19 cellular contexts compared by ENCODE assay signal in genomic region chr1:64532646-64533045, GRCh38.
"Had no signal": no experiment of that assay in that cellular context is flagged by ENCODE, and none has a peak within 500 bp of the region (broad histone marks: within the 10 kb centered on the region; RNA-seq: fewer than 3 reads in every experiment).

No MANE protein-coding gene starts in this region.

- H3K4me3 Mint-ChIP-seq: activated naive CD8-positive, alpha-beta T cell treated with anti-CD3 and anti-CD28 coated beads for 36 hours; activated T-cell treated with anti-CD3 and anti-CD28 coated beads, Interleukin-2, amount 50 U/mL, for 4 hours; neural crest cell; stimulated activated effector memory CD8-positive, alpha-beta T cell treated with anti-CD3 and anti-CD28 coated beads, Interleukin-12 subunit alpha, Interleukin-12 subunit beta, amount 100 ng/mL, for 72 hours had no signal

- H3K36me3 Mint-ChIP-seq: stimulated activated effector memory CD8-positive, alpha-beta T cell treated with anti-CD3 and anti-CD28 coated beads, Interleukin-12 subunit alpha, Interleukin-12 subunit beta, amount 100 ng/mL, for 72 hours had no signal

- DNase-seq: activated CD4-positive, alpha-beta T cell treated with anti-CD3 and anti-CD28 coated beads, Interleukin-2, amount 50 U/mL, for 48 hours; activated CD8-positive, alpha-beta memory T cell treated with anti-CD3 and anti-CD28 coated beads, Interleukin-2, amount 50 U/mL, for 48 hours; activated naive CD4-positive, alpha-beta T cell treated with Interleukin-2 at 50 U/mL for 16 hours; activated naive CD8-positive, alpha-beta T cell treated with anti-CD3 and anti-CD28 coated beads for 36 hours; activated T-cell treated with anti-CD3 and anti-CD28 coated beads, Interleukin-2, amount 50 U/mL, for 4 hours; esophagus squamous epithelium; heart left ventricle; left ventricle myocardium superior; posterior cingulate gyrus; small intestine; stimulated activated CD4-positive, alpha-beta T cell treated with anti-CD3 and anti-CD28 coated beads, Interleukin-2, amount 100 ng/mL, for 24 hours; stomach; T-helper 9 cell had no signal

- H3K36me3 ChIP-seq: esophagus squamous epithelium, heart left ventricle, stomach, suprapubic skin, tibial nerve had no signal

- H3K27me3 Mint-ChIP-seq: activated naive CD8-positive, alpha-beta T cell treated with anti-CD3 and anti-CD28 coated beads for 36 hours had no signal

- H3K27ac ChIP-seq: coronary artery, esophagus squamous epithelium, heart left ventricle, stomach, suprapubic skin, tibial nerve had no signal

- H3K4me3 ChIP-seq: coronary artery, esophagus squamous epithelium, heart left ventricle, stomach, suprapubic skin, tibial nerve had no signal

- ATAC-seq: activated T-cell treated with anti-CD3 and anti-CD28 coated beads, Interleukin-2, amount 50 U/mL, for 4 hours; heart left ventricle; left ventricle myocardium superior; sciatic nerve; stimulated activated effector memory CD8-positive, alpha-beta T cell treated with anti-CD3 and anti-CD28 coated beads, Interleukin-12 subunit alpha, Interleukin-12 subunit beta, amount 100 ng/mL, for 72 hours had no signal

- H3K9me3 ChIP-seq: esophagus squamous epithelium, stomach, suprapubic skin had no signal

- H3K27me3 ChIP-seq: esophagus squamous epithelium, heart left ventricle, stomach, suprapubic skin, tibial nerve had no signal

- H3K27ac Mint-ChIP-seq: activated naive CD8-positive, alpha-beta T cell treated with anti-CD3 and anti-CD28 coated beads for 36 hours; stimulated activated effector memory CD8-positive, alpha-beta T cell treated with anti-CD3 and anti-CD28 coated beads, Interleukin-12 subunit alpha, Interleukin-12 subunit beta, amount 100 ng/mL, for 72 hours had no signal

- H3K9me3 Mint-ChIP-seq: activated T-cell treated with anti-CD3 and anti-CD28 coated beads, Interleukin-2, amount 50 U/mL, for 4 hours had no signal

- H3K4me1 Mint-ChIP-seq: stimulated activated effector memory CD8-positive, alpha-beta T cell treated with anti-CD3 and anti-CD28 coated beads, Interleukin-12 subunit alpha, Interleukin-12 subunit beta, amount 100 ng/mL, for 72 hours had no signal
